Comparison of ENCODE assay signal across 27 cellular contexts in the genomic region with DNA sequence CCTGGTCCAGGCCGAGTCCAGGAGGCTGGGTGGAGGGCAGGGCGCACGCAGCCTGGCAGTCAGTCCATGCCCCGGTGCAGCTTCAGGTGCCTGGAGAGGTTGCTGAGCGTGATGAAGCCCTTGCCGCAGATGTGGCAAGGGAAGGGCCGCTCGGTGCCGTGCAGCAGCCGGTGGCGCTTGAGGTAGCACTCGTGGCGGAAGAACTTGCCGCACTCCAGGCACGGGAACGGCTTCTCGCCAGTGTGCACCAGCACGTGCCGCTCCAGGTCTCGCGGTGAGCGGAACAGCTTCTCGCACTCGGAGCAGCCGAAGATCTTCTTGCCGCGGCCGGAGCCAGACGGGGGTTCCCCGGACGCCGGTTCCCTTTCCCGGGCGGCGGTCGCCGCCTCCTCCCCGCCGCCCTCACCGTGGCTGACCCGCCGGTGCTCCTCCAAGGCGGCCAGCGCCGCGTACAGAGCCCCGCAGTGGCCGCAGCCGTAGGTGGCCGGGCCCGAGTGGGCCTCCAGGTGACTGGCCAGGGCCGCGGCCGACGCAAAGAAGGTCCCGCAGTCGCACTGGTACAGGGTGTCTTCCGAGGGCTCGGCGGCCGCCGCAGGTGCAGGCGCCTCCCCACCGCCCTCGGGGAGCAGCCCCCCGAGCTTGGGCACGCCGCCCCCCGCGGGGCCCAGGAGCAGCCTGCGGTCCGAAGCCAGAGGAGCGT.
"Had no signal": no experiment of that assay in that cellular context is flagged by ENCODE, and none has a peak within 500 bp of the region (broad histone marks: within the 10 kb centered on the region; RNA-seq: fewer than 3 reads in every experiment).

No MANE protein-coding gene starts in this region.

- H3K79me2 ChIP-seq: parathyroid adenoma had no signal

- FAIRE-seq: endothelial cell of umbilical vein, islet of Langerhans had no signal

- H3K27ac Mint-ChIP-seq: endodermal cell; natural killer cell treated with Interleukin-12 subunit alpha and Interleukin-12 subunit beta and Interleukin-15 and Interleukin-18, amount 100 ng/mL, for 72 hours; stimulated activated naive B cell treated with anti-CD40 and anti-IgM and Interleukin-4, amounts not matched to agents 10 μg/mL and 1 μg/mL and 100 μg/mL, for 72 hours; stimulated activated naive CD8-positive, alpha-beta T cell treated with anti-CD3 and anti-CD28 coated beads, Interleukin-15, amount 100 ng/mL, for 72 hours had no signal

- H3K36me3 ChIP-seq: prostate gland had no signal

- H3K9ac ChIP-seq: neural progenitor cell, parathyroid adenoma had no signal

- H3K27ac ChIP-seq: coronary artery, neural progenitor cell, parathyroid adenoma, prostate gland, right lobe of liver, spleen, thoracic aorta, transverse colon had no signal

- H3K9me3 ChIP-seq: prostate gland, right lobe of liver, thoracic aorta, transverse colon had no signal

- DNase-seq: effector CD4-positive, alpha-beta T cell; foreskin melanocyte; head of caudate nucleus; hippocampal formation; kidney glomerular epithelial cell; mesenchymal stem cell; midbrain; occipital lobe; right lobe of liver; stimulated activated CD4-positive, alpha-beta T cell treated with anti-CD3 and anti-CD28 coated beads, Interleukin-15, amount 100 ng/mL, for 24 hours; stimulated activated CD4-positive, alpha-beta T cell treated with anti-CD3 and anti-CD28 coated beads, Interleukin-1b, Interleukin-23, amount 100 ng/mL, for 48 hours; stimulated activated CD4-positive, alpha-beta T cell treated with anti-CD3 and anti-CD28 coated beads, Interleukin-4, amount 100 ng/mL, for 24 hours; stimulated activated naive B cell treated with anti-CD40 and anti-IgM and Interleukin-4, amounts not matched to agents 10 μg/mL and 1 μg/mL and 100 μg/mL, for 72 hours; stimulated activated naive CD8-positive, alpha-beta T cell treated with anti-CD3 and anti-CD28 coated beads, Interleukin-15, amount 100 ng/mL, for 72 hours; transverse colon had no signal

- ATAC-seq: left lobe of liver; natural killer cell treated with Interleukin-12 subunit alpha and Interleukin-12 subunit beta and Interleukin-15 and Interleukin-18, amount 100 ng/mL, for 72 hours; stimulated activated naive B cell treated with anti-CD40 and anti-IgM and Interleukin-4, amounts not matched to agents 10 μg/mL and 1 μg/mL and 100 μg/mL, for 72 hours had no signal

- H3K27me3 ChIP-seq: neural progenitor cell, right lobe of liver, transverse colon had no signal

- H2AFZ ChIP-seq: neural progenitor cell, parathyroid adenoma had no signal

- H3K4me2 ChIP-seq: neural progenitor cell had no signal

- H3K4me3 ChIP-seq: coronary artery, lung, neural progenitor cell, prostate gland, right lobe of liver, spleen, thoracic aorta, transverse colon had no signal

- H3K4me3 Mint-ChIP-seq: endodermal cell; natural killer cell treated with Interleukin-12 subunit alpha and Interleukin-12 subunit beta and Interleukin-15 and Interleukin-18, amount 100 ng/mL, for 72 hours; neural progenitor cell; stimulated activated naive B cell treated with anti-CD40 and anti-IgM and Interleukin-4, amounts not matched to agents 10 μg/mL and 1 μg/mL and 100 μg/mL, for 72 hours; stimulated activated naive CD8-positive, alpha-beta T cell treated with anti-CD3 and anti-CD28 coated beads, Interleukin-15, amount 100 ng/mL, for 72 hours had no signal

- H3K27me3 Mint-ChIP-seq: stimulated activated naive B cell treated with anti-CD40 and anti-IgM and Interleukin-4, amounts not matched to agents 10 μg/mL and 1 μg/mL and 100 μg/mL, for 72 hours; stimulated activated naive CD8-positive, alpha-beta T cell treated with anti-CD3 and anti-CD28 coated beads, Interleukin-15, amount 100 ng/mL, for 72 hours had no signal

- H3K9me3 Mint-ChIP-seq: endodermal cell had no signal

- H3K4me1 ChIP-seq: parathyroid adenoma, prostate gland, right lobe of liver had no signal
